In genomic region chr7:194257-194995, GRCh38 we compare ENCODE assay signal across 10 cellular contexts. TPM values are rescaled to one million over a fixed set of nuclear protein-coding genes. Genes with fewer than 3 reads are reported as not detected.
DNase-seq lines count a peak whose midpoint lies in the region; ATAC-seq and TF ChIP-seq lines count a peak whose summit lies in the region.
"Had no signal": no experiment of that assay in that cellular context is flagged by ENCODE, and none has a peak within 500 bp of the region (broad histone marks: within the 10 kb centered on the region; RNA-seq: fewer than 3 reads in every experiment).

No MANE protein-coding gene starts in this region.

- H3K9me3 ChIP-seq in lower lobe of right lung = no peaks in the 10 kb centered on the region
- H3K9me3 ChIP-seq in transverse colon = no peaks in the 10 kb centered on the region
- H3K9me3 ChIP-seq in BE2C = no peaks in the 10 kb centered on the region

- TF ChIP-seq EP300 in transverse colon (IDR thresholded peaks at IDR 0.05; ENCODE audit: low read depth) = no peak

- H3K36me3 ChIP-seq in lower lobe of right lung = peaks cover 44% of the 10 kb centered on the region
- H3K36me3 ChIP-seq in transverse colon = no peaks in the 10 kb centered on the region
- H3K36me3 ChIP-seq in BE2C = no peaks in the 10 kb centered on the region

- peaks cover 48% of the 10 kb centered on the region for H3K27me3 Mint-ChIP-seq in activated T-cell treated with anti-CD3 and anti-CD28 coated beads, Interleukin-2, amount 50 U/mL, for 4 hours (ENCODE audit: low read depth)

- no peak overlapping the region for H3K27ac ChIP-seq in lower lobe of right lung
- peak overlapping the region; percentile 86 to 91 (median 88) for H3K27ac ChIP-seq in transverse colon

- H3K4me3 ChIP-seq in lower lobe of right lung (peak overlapping the region; percentile 70), transverse colon (peak overlapping the region; percentile 54 to 74 (median 59)), BE2C (ENCODE audit: low read depth, low read length) (no peak overlapping the region)

- in situ Hi-C loops in transverse colon (cut with MboI; ENCODE audit: low pct_ligation_motif_present in 1 of 4, low pct_unique_long_range_greater_than_20kb in 1 of 4, low sequenced_read_pairs in 3 of 4) = no loop called here

- H3K4me1 Mint-ChIP-seq in activated T-cell treated with anti-CD3 and anti-CD28 coated beads, Interleukin-2, amount 50 U/mL, for 4 hours (ENCODE audit: low read depth) = peaks cover 3% of the 10 kb centered on the region

- intact Hi-C loops in lower lobe of right lung (cut with DNase I) (no loop called here), transverse colon (cut with DNase I; ENCODE audit: low total_unique reads) (loop anchor here (5.0 kb wide), 1 partner anchor 38 kb away; no protein-coding TSS in a partner anchor)

- 20 to 28% methylated on average over 3 to 27 of the region's 27 CpGs for WGBS in transverse colon (ENCODE audit: low coverage in 1 of 2), 2 donors

- H3K9me3 Mint-ChIP-seq in activated T-cell treated with anti-CD3 and anti-CD28 coated beads, Interleukin-2, amount 50 U/mL, for 4 hours = no peaks in the 10 kb centered on the region
- H3K9me3 Mint-ChIP-seq: T-helper 1 cell treated with Interleukin-12 subunit alpha and Interleukin-12 subunit beta and Interleukin-4 antibody, amounts not matched to agents 30 μg/mL and 1 μg/mL, for 36 hours had no signal

- H3K4me1 ChIP-seq in lower lobe of right lung = peaks cover 39% of the 10 kb centered on the region
- peaks cover 0 to 45% (median 25%) of the 10 kb centered on the region in 4 donors for H3K4me1 ChIP-seq in transverse colon
- H3K4me1 ChIP-seq in BE2C = no peaks in the 10 kb centered on the region

- peak overlapping the region; percentile 38 for H3K4me3 Mint-ChIP-seq in activated T-cell treated with anti-CD3 and anti-CD28 coated beads, Interleukin-2, amount 50 U/mL, for 4 hours
- H3K4me3 Mint-ChIP-seq: T-helper 1 cell treated with Interleukin-12 subunit alpha and Interleukin-12 subunit beta and Interleukin-4 antibody, amounts not matched to agents 30 μg/mL and 1 μg/mL, for 36 hours had no signal

- ATAC-seq in activated T-cell treated with anti-CD3 and anti-CD28 coated beads, Interleukin-2, amount 50 U/mL, for 4 hours = no peak
- no peak for ATAC-seq in lower lobe of right lung
- no peak for ATAC-seq in HG02973 (IDR thresholded peaks at IDR 0.05; ENCODE audit: unreplicated experiment)

- H3K36me3 Mint-ChIP-seq in activated T-cell treated with anti-CD3 and anti-CD28 coated beads, Interleukin-2, amount 50 U/mL, for 4 hours (ENCODE audit: insufficient read depth) = no peaks in the 10 kb centered on the region
- H3K36me3 Mint-ChIP-seq: CD4-positive, CD25-positive, alpha-beta regulatory T cell had no signal

- H3K27me3 ChIP-seq in lower lobe of right lung (ENCODE audit: low read depth) (no peaks in the 10 kb centered on the region), transverse colon (peaks cover 16% of the 10 kb centered on the region), BE2C (peaks cover 43% of the 10 kb centered on the region)

- TF ChIP-seq CTCF in lower lobe of right lung (IDR thresholded peaks at IDR 0.05) = no peak
- TF ChIP-seq CTCF in transverse colon (IDR thresholded peaks at IDR 0.05) = no peak
- no peak for TF ChIP-seq CTCF in BE2C (IDR thresholded peaks at IDR 0.05; ENCODE audit: low read depth, low read length)

- DNase-seq in activated T-cell treated with anti-CD3 and anti-CD28 coated beads, Interleukin-2, amount 50 U/mL, for 4 hours = no peak
- DNase-seq in activated T-cell treated with anti-CD3 and anti-CD28 coated beads for 4 hours = no peak
- DNase-seq in cerebellum (ENCODE audit: low spot score) = peak; percentile 32
- DNase-seq in lower lobe of right lung = no peak
- no peak for DNase-seq in transverse colon
- no peak for DNase-seq in stimulated activated CD4-positive, alpha-beta T cell treated with anti-CD3 and anti-CD28 coated beads, Interleukin-12 subunit alpha, Interleukin-12 subunit beta, amount 100 ng/mL, for 4 hours
- DNase-seq in BE2C = no peak
- DNase-seq: CD4-positive, CD25-positive, alpha-beta regulatory T cell had no signal

- TF ChIP-seq POLR2A in transverse colon (IDR thresholded peaks at IDR 0.05) = no peak

RNA-seq across cellular contexts. Expression of gene FAM20C, which starts 2.1 kb away (rescaled TPM):
- 1 to 10 TPM in 2 of 3 donors, under 1 TPM in 1; 0.47 to 2.0 (median 1.7) TPM for total RNA-seq in activated T-cell treated with anti-CD3 and anti-CD28 coated beads, Interleukin-2, amount 50 U/mL, for 4 hours
- total RNA-seq in cerebellum (19.8 TPM), lower lobe of right lung (42.9 TPM), transverse colon (10 to 100 TPM; 10.5 to 62.3 (median 23.5) TPM)
- 9.4 TPM for polyA plus RNA-seq in BE2C (2012; ENCODE audit: insufficient read depth, insufficient read length, low read depth)
- total RNA-seq: CD4-positive, CD25-positive, alpha-beta regulatory T cell had no signal
- polyA plus RNA-seq: CD4-positive, CD25-positive, alpha-beta regulatory T cell had no signal
